In the genomic region with DNA sequence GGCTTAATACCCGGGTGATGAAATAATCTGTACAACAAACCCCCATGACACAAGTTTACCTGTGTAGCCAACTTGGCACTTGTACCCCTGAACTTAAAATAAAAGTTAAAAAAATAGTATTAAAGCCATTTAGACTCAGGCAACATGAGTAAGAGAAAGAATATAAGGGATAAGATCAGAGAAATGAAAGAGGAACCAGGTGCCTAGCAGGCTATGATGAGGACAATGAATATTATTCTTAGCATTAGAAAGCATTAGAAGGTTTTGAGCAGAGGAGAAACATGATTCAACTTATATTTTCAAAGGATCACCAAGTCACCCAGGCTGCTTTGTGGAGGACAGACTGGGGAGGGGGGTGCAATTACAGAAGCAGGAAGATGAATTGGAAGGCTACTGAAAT, we compare ENCODE assay signal across 18 cellular contexts. TPM values are rescaled to one million over a fixed set of nuclear protein-coding genes. Genes with fewer than 3 reads are reported as not detected.
A peak's percentile ranks its signal among the peaks of the same experiment; 100 is the strongest.
DNase-seq lines count a peak whose midpoint lies in the region; ATAC-seq, FAIRE-seq and TF ChIP-seq lines count a peak whose summit lies in the region.
"Had no signal": no experiment of that assay in that cellular context is flagged by ENCODE, and none has a peak within 500 bp of the region (broad histone marks: within the 10 kb centered on the region; RNA-seq: fewer than 3 reads in every experiment).

No MANE protein-coding gene starts in this region.

- no peaks in the 10 kb centered on the region for H4K20me1 ChIP-seq in GM12878 (ENCODE audit: control insufficient read depth, insufficient read depth)

- H3K4me2 ChIP-seq in GM12878 (ENCODE audit: control insufficient read depth, insufficient read depth) (peak overlapping the region; percentile 26; the same call in 1 of the 2 replicates), mesendoderm (ENCODE audit: low read length) (no peak overlapping the region)

- POLR2A ChIA-PET in GM12878 (lab: Charles Lee), result interaction anchor here (0.9 kb wide), 1 partner anchor 9 kb away, joined by 4 read pairs; no protein-coding TSS in a partner anchor

- H3K4ac ChIP-seq in mesendoderm (ENCODE audit: low read depth, low read length), result no peak overlapping the region

- no peak overlapping the region for H2BK120ac ChIP-seq in mesendoderm (ENCODE audit: low read depth, low read length)

- H3K79me2 ChIP-seq in GM12878 (ENCODE audit: control insufficient read depth, insufficient read depth, low read length), result no peaks in the 10 kb centered on the region
- H3K79me2 ChIP-seq in mesendoderm (ENCODE audit: control insufficient read depth, insufficient read depth, low read length), result no peaks in the 10 kb centered on the region

- no peaks in the 10 kb centered on the region for H3K36me3 ChIP-seq in GM12878 (ENCODE audit: control insufficient read depth in 2 of 2, insufficient read depth in 2 of 2, low read length in 1 of 2)
- H3K36me3 ChIP-seq in mesendoderm (ENCODE audit: control insufficient read depth, insufficient read depth, low read length), result no peaks in the 10 kb centered on the region
- H3K36me3 ChIP-seq: neutrophil, spleen had no signal

- 52% methylated on average over 1 of the region's 1 CpG for WGBS in GM12878 (ENCODE audit: insufficient coverage, insufficient replicate concordance, low lambda C conversion rate, missing lambda C conversion rate)
- WGBS in mesendoderm (ENCODE audit: extremely low coverage, insufficient coverage, low lambda C conversion rate), result no CpG with 5 or more reads among the region's 1 CpG

- no TSS peak for BruUV-seq in GM12878 (replicated peaks; lab: Mats Ljungman, UMichigan)

- H2BK15ac ChIP-seq in mesendoderm (replicated peaks; ENCODE audit: low read depth), result no peak overlapping the region

- H3K23ac ChIP-seq in mesendoderm (ENCODE audit: low read length), result no peak overlapping the region

- ATAC-seq in GM18868 (IDR thresholded peaks at IDR 0.05; ENCODE audit: unreplicated experiment) (peak; percentile 39), GM21717 (IDR thresholded peaks at IDR 0.05; ENCODE audit: unreplicated experiment) (peak; percentile 58), HG03159 (IDR thresholded peaks at IDR 0.05; ENCODE audit: unreplicated experiment) (peak; percentile 54), GM12878 (peak; percentile 53), HG03520 (IDR thresholded peaks at IDR 0.05; ENCODE audit: unreplicated experiment) (no peak)

- H2BK5ac ChIP-seq in mesendoderm (ENCODE audit: low read length), result no peak overlapping the region

- H3K18ac ChIP-seq in mesendoderm (ENCODE audit: low read length), result no peak overlapping the region

- H2AK5ac ChIP-seq in mesendoderm (ENCODE audit: low read length), result no peak overlapping the region

- no peak for TF ChIP-seq CTCF in GM12878 (IDR thresholded peaks at IDR 0.05 in 2 of 3, conservative IDR thresholded peaks at IDR 0.05 in 1 of 3; ENCODE audit: control insufficient read depth in 2 of 3, extremely low read depth in 1 of 3, insufficient read depth in 1 of 3, low read depth in 3 of 3, low read length in 3 of 3)

- no peak overlapping the region for H3K9ac ChIP-seq in GM12878 (ENCODE audit: control insufficient read depth, insufficient read depth, low read length)
- H3K9ac ChIP-seq in mesendoderm (ENCODE audit: low read length), result no peak overlapping the region

- no peak overlapping the region; the same call in 1 of the 2 replicates for H2AFZ ChIP-seq in GM12878 (ENCODE audit: control insufficient read depth, low read depth, low read length)

- SMC1A ChIA-PET in GM12878 (lab: Charles Lee; ENCODE audit: uncharacterized antibody, unreplicated experiment), result interaction anchor here (0.6 to 2.1 kb wide), 5 partner anchors 16 to 1857 kb away, joined by 3 to 14 read pairs (median 5); no protein-coding TSS in a partner anchor

- no peak overlapping the region for H3K56ac ChIP-seq in mesendoderm (ENCODE audit: low read length)

- H3K79me1 ChIP-seq in mesendoderm (ENCODE audit: low read length), result no peaks in the 10 kb centered on the region

- DNase-seq in GM12878 (ENCODE audit: low read depth, low spot score) (no peak), NCI-H2107 (lab: John Stamatoyannopoulos, UW) (no peak), mesendoderm (no peak)
- DNase-seq in NK-92 treated with Interleukin-12 subunit alpha and Interleukin-12 subunit beta, amount 100 ng/mL, for 24 hours (lab: John Stamatoyannopoulos, UW), result no peak
- DNase-seq: activated CD4-positive, alpha-beta T cell treated with anti-CD3 and anti-CD28 coated beads, Interleukin-2, amount 50 U/mL, for 1 hour; amygdala; caudate nucleus; EL; NCI-H1436; NCI-H2171 treated with DMSO at 0.1 percent for 48 hours; spleen had no signal

- CTCF ChIA-PET in GM12878 (lab: Yijun Ruan, JAX), result interaction anchor here (2.4 to 3.6 kb wide), 3 partner anchors 9 to 73 kb away, joined by 6 to 19 read pairs (median 16); no protein-coding TSS in a partner anchor

- H3K4me3 ChIP-seq in GM12878 (no peak overlapping the region), mesendoderm (ENCODE audit: low read length) (no peak overlapping the region)
- H3K4me3 ChIP-seq: spleen had no signal

- TF ChIP-seq RAD21 in GM12878 (IDR thresholded peaks at IDR 0.05; ENCODE audit: insufficient read depth, low read depth, low read length), result no peak

- H3K9me3 ChIP-seq in GM12878 (replicated peaks; ENCODE audit: control insufficient read depth, insufficient read depth, low read length), result no peaks in the 10 kb centered on the region; the same call in 2 of the 3 replicates
- H3K9me3 ChIP-seq: neutrophil, spleen had no signal

- H3K27me3 ChIP-seq in GM12878 (replicated peaks in 1 of 2; ENCODE audit: control insufficient read depth in 2 of 2, insufficient read depth in 2 of 2, low read length in 1 of 2) (no peaks in the 10 kb centered on the region), mesendoderm (ENCODE audit: insufficient read depth, low read length, poor library complexity) (no peaks in the 10 kb centered on the region)
- H3K27me3 ChIP-seq: neutrophil, spleen had no signal

- no peak overlapping the region for H4K8ac ChIP-seq in mesendoderm (ENCODE audit: low read depth, low read length)

- FAIRE-seq in GM12878 (lab: Jason Lieb, UNC), result no peak
- FAIRE-seq: frontal cortex had no signal

- H4K5ac ChIP-seq in mesendoderm (ENCODE audit: low read length), result no peak overlapping the region

- H3K4me1 ChIP-seq in GM12878 (ENCODE audit: control insufficient read depth, insufficient read depth, low read length) (peaks cover 49% of the 10 kb centered on the region), mesendoderm (ENCODE audit: control insufficient read depth, low read depth, low read length) (no peaks in the 10 kb centered on the region)

- TF ChIP-seq POLR2A in GM12878 (IDR thresholded peaks at IDR 0.05; ENCODE audit: low read depth, low read length), result no peak

- in situ Hi-C loops in GM12878 (cut with MboI), result no loop called here

- TF ChIP-seq EP300 in GM12878 (IDR thresholded peaks at IDR 0.05; ENCODE audit: borderline replicate concordance in 1 of 2, control insufficient read depth in 1 of 2, low read depth in 2 of 2, low read length in 2 of 2), result no peak

- H3K27ac ChIP-seq in GM12878 (ENCODE audit: control insufficient read depth, insufficient read depth) (no peak overlapping the region), mesendoderm (ENCODE audit: low read depth, low read length) (no peak overlapping the region)
- H3K27ac ChIP-seq: neutrophil, RWPE1 had no signal

- intact Hi-C loops in GM12878 (cut with micrococcal nuclease; ENCODE audit: unreplicated experiment), result no loop called here

- RAD21 ChIA-PET in GM12878 (lab: Charles Lee; ENCODE audit: unreplicated experiment), result interaction anchor here (0.6 to 1.4 kb wide), 3 partner anchors 10 to 385 kb away, joined by 3 read pairs; no protein-coding TSS in a partner anchor

TF ChIP-seq in GM12878, 131 proteins besides CTCF, POLR2A, EP300 and RAD21 (continues in another document):
- no peak for TF ChIP-seq SMARCA5 (IDR thresholded peaks at IDR 0.05)
- TF ChIP-seq, protein P1, sequence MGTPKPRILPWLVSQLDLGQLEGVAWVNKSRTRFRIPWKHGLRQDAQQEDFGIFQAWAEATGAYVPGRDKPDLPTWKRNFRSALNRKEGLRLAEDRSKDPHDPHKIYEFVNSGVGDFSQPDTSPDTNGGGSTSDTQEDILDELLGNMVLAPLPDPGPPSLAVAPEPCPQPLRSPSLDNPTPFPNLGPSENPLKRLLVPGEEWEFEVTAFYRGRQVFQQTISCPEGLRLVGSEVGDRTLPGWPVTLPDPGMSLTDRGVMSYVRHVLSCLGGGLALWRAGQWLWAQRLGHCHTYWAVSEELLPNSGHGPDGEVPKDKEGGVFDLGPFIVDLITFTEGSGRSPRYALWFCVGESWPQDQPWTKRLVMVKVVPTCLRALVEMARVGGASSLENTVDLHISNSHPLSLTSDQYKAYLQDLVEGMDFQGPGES (IDR thresholded peaks at IDR 0.05), result no peak
- TF ChIP-seq, protein P2, sequence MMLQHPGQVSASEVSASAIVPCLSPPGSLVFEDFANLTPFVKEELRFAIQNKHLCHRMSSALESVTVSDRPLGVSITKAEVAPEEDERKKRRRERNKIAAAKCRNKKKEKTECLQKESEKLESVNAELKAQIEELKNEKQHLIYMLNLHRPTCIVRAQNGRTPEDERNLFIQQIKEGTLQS (IDR thresholded peaks at IDR 0.05; ENCODE audit: borderline replicate concordance, extremely low read depth, low read depth, low read length), result no peak
- no peak for TF ChIP-seq MEF2B (IDR thresholded peaks at IDR 0.05; ENCODE audit: partially characterized antibody, poor library complexity, severe bottlenecking)
- TF ChIP-seq POLR2AphosphoS5 (IDR thresholded peaks at IDR 0.05; ENCODE audit: low read length), result no peak
- no peak for TF ChIP-seq ASH2L (IDR thresholded peaks at IDR 0.05; ENCODE audit: borderline replicate concordance, low read depth)
- TF ChIP-seq SPI1 (IDR thresholded peaks at IDR 0.05; ENCODE audit: borderline replicate concordance, insufficient read depth, low read depth, low read length), result peak; percentile 6; the same call in 1 of the 2 replicates

RNA-seq across cellular contexts. Expression of a gene that starts 48.1 kb away (rescaled TPM):
- total RNA-seq in GM12878 (2013; cell fraction: nucleolus; rRNA removed), result 23.9 and 26.5 TPM in 2 replicates
- 66.4 and 73.2 TPM in 2 replicates for total RNA-seq in GM12878 (2014; rRNA removed)
- total RNA-seq in GM12878 (2014; rRNA removed; fragmentation: Illumina TruSeq; extraction: Trizol), result 59.7 and 59.8 TPM in 2 replicates
- 48.5 and 58.7 TPM in 2 replicates for total RNA-seq in GM12878 (2021)
- 36.0 TPM for polyA plus RNA-seq in GM12878 (2011; ENCODE audit: low read depth)
- polyA plus RNA-seq in GM12878 (2011; rRNA removed), result 54.3 and 70.1 TPM in 2 replicates
- 33.3 and 36.5 TPM in 2 replicates for polyA plus RNA-seq in GM12878 (2011; cell fraction: cytosol; rRNA removed)
- 28.9 and 71.6 TPM in 2 replicates for polyA plus RNA-seq in GM12878 (2011; cell fraction: nucleus; rRNA removed)
- 40.6 and 44.6 TPM in 2 replicates for polyA plus RNA-seq in GM12878 (2012)
- polyA plus RNA-seq in GM12878 (2014; fragmentation: Illumina TruSeq; extraction: Trizol), result 63.4 and 77.1 TPM in 2 replicates
- polyA plus RNA-seq in GM12878 (2014; fragmentation: Nextera tagmentation; extraction: Ambion mirVana), result 10 to 100 TPM; 31.2 to 41.7 TPM
- polyA plus RNA-seq in GM12878 (2014; rRNA removed), result 49.5 and 50.9 TPM in 2 replicates
- 10 to 100 TPM; 70.6 to 77.5 TPM for polyA plus RNA-seq in GM12878 (2016; fragmentation: Nextera tagmentation; extraction: Ambion mirVana)
- 36.1 and 40.0 TPM in 2 replicates for polyA minus RNA-seq in GM12878 (2011; rRNA and poly(A)+ RNA removed)
- 12.0 and 17.5 TPM in 2 replicates for polyA minus RNA-seq in GM12878 (2011; cell fraction: cytosol; rRNA and poly(A)+ RNA removed)
- 11.0 and 28.4 TPM in 2 replicates for polyA minus RNA-seq in GM12878 (2011; cell fraction: nucleus; rRNA and poly(A)+ RNA removed)
- polyA plus RNA-seq in mesendoderm (2013, experiment 1 of 2), result 85.9 TPM
- 89.4 TPM for polyA plus RNA-seq in mesendoderm (2013, experiment 2 of 2)
